In the genomic region with DNA sequence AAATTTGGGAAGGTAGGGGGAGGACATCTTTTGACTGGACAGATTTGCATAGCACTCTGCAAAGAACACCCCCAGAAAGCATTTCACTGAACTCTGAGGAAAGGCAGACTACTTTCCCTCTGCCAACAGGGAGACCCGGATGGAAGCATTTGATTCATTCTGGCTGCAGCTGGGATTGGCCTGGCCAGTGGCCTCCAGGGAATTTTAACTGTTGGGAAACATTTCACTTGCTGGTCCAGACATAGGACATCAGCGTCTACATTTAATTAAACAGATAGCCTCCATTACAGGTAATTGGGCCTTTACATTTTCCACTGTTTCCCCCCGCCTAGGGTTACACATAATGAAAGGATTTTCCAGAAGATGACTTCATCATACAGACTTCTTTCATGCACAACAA, we compare ENCODE assay signal across 22 cellular contexts.
DNase-seq lines count a peak whose midpoint lies in the region; ATAC-seq, FAIRE-seq and TF ChIP-seq lines count a peak whose summit lies in the region.
"Had no signal": no experiment of that assay in that cellular context is flagged by ENCODE, and none has a peak within 500 bp of the region (broad histone marks: within the 10 kb centered on the region; RNA-seq: fewer than 3 reads in every experiment).

No MANE protein-coding gene starts in this region.

- peak overlapping the region; percentile 64 for H3K27ac Mint-ChIP-seq in astrocyte (ENCODE audit: unreplicated experiment)
- H3K27ac Mint-ChIP-seq in activated CD4-positive, alpha-beta T cell treated with anti-CD3 and anti-CD28 coated beads, Interleukin-2, amount 10 ng/mL, durations not matched to agents 24 days and 14 days: no peak overlapping the region
- H3K27ac Mint-ChIP-seq: activated CD4-positive, alpha-beta memory T cell treated with anti-CD3 and anti-CD28 coated beads for 36 hours; T-helper 17 cell; WTC11 had no signal

- DNase-seq in NCI-H146 (lab: John Stamatoyannopoulos, UW) (peak; percentile 11), NCI-H146 treated with DMSO at 0.1 percent for 48 hours (lab: John Stamatoyannopoulos, UW; ENCODE audit: unreplicated experiment) (no peak), astrocyte (ENCODE audit: low read depth) (no peak), heart right ventricle (peak in 1 of 2 donors; percentile 11), sciatic nerve (ENCODE audit: low spot score) (no peak), NCI-H524 treated with DMSO at 0.1 percent for 48 hours (lab: John Stamatoyannopoulos, UW) (no peak)
- no peak for DNase-seq in activated CD4-positive, alpha-beta T cell treated with anti-CD3 and anti-CD28 coated beads, Interleukin-2, amount 10 ng/mL, durations not matched to agents 24 days and 14 days
- DNase-seq: activated CD4-positive, alpha-beta memory T cell treated with anti-CD3 and anti-CD28 coated beads for 36 hours; activated naive CD4-positive, alpha-beta T cell; central memory CD4-positive, alpha-beta T cell; left lung; NCI-H1417 treated with DMSO at 0.1 percent for 48 hours; PC-3; SJCRH30; substantia nigra; T-helper 17 cell had no signal

- no peaks in the 10 kb centered on the region for H3K27me3 ChIP-seq in astrocyte (ENCODE audit: insufficient read depth, low read length)
- H3K27me3 ChIP-seq in heart right ventricle: peaks cover 0 to 6% (median 0%) of the 10 kb centered on the region in 7 donors
- H3K27me3 ChIP-seq: BLaER1 treated with 17β-estradiol and CSF1 and Interleukin-3, amounts not matched to agents 10 nM and 100 nM; left lung; neutrophil; SJCRH30 had no signal

- no peak for TF ChIP-seq CTCF in astrocyte (IDR thresholded peaks at IDR 0.05; ENCODE audit: insufficient read depth, low read depth, low read length)
- TF ChIP-seq CTCF in heart right ventricle (IDR thresholded peaks at IDR 0.05): no peak

- no peak overlapping the region for H3K4me3 ChIP-seq in astrocyte (ENCODE audit: insufficient read depth, low read depth, low read length)
- H3K4me3 ChIP-seq in heart right ventricle: no peak overlapping the region
- H3K4me3 ChIP-seq: BLaER1 treated with 17β-estradiol and CSF1 and Interleukin-3, amounts not matched to agents 10 nM and 100 nM; left lung; SJCRH30 had no signal

- H3K27ac ChIP-seq in astrocyte (ENCODE audit: low read depth, low read length) (no peak overlapping the region), heart right ventricle (no peak overlapping the region)
- H3K27ac ChIP-seq: 22Rv1; BLaER1 treated with 17β-estradiol and CSF1 and Interleukin-3, amounts not matched to agents 10 nM and 100 nM; left lung; neutrophil; SJCRH30 had no signal

- peaks cover 32% of the 10 kb centered on the region for H3K4me1 Mint-ChIP-seq in astrocyte (ENCODE audit: low read depth, unreplicated experiment)
- H3K4me1 Mint-ChIP-seq in activated CD4-positive, alpha-beta T cell treated with anti-CD3 and anti-CD28 coated beads, Interleukin-2, amount 10 ng/mL, durations not matched to agents 24 days and 14 days: no peaks in the 10 kb centered on the region

- no peak overlapping the region for H3K4me2 ChIP-seq in astrocyte (ENCODE audit: low read length)
- H3K4me2 ChIP-seq: BLaER1 treated with 17β-estradiol and CSF1 and Interleukin-3, amounts not matched to agents 10 nM and 100 nM had no signal

- intact Hi-C loops in heart right ventricle (cut with DNase I): no loop called here
- intact Hi-C loops in sciatic nerve (cut with DNase I): no loop called here
- intact Hi-C loops in activated CD4-positive, alpha-beta T cell treated with anti-CD3 and anti-CD28 coated beads, Interleukin-2, amount 10 ng/mL, durations not matched to agents 24 days and 14 days (cut with micrococcal nuclease): no loop called here

- H3K9ac ChIP-seq in astrocyte (ENCODE audit: low read length): no peak overlapping the region
- H3K9ac ChIP-seq: BLaER1 treated with 17β-estradiol and CSF1 and Interleukin-3, amounts not matched to agents 10 nM and 100 nM had no signal

- no peaks in the 10 kb centered on the region for H4K20me1 ChIP-seq in astrocyte (ENCODE audit: insufficient read depth, low read length)
- H4K20me1 ChIP-seq: BLaER1 treated with 17β-estradiol and CSF1 and Interleukin-3, amounts not matched to agents 10 nM and 100 nM had no signal

- H3K79me2 ChIP-seq in astrocyte (ENCODE audit: insufficient read depth, low read length): no peaks in the 10 kb centered on the region

- H2AFZ ChIP-seq in astrocyte (ENCODE audit: low read depth, low read length): no peak overlapping the region

- H3K9me3 Mint-ChIP-seq in astrocyte (ENCODE audit: unreplicated experiment): peaks cover 2% of the 10 kb centered on the region
- H3K9me3 Mint-ChIP-seq in activated CD4-positive, alpha-beta T cell treated with anti-CD3 and anti-CD28 coated beads, Interleukin-2, amount 10 ng/mL, durations not matched to agents 24 days and 14 days: no peaks in the 10 kb centered on the region
- H3K9me3 Mint-ChIP-seq: activated CD4-positive, alpha-beta memory T cell treated with anti-CD3 and anti-CD28 coated beads for 36 hours; WTC11 had no signal

- peak in 6 of 8 donors; percentile 18 to 64 (median 32) for ATAC-seq in heart right ventricle
- ATAC-seq in sciatic nerve: peak; percentile 59
- no peak for ATAC-seq in HG03097 (IDR thresholded peaks at IDR 0.05; ENCODE audit: low FRiP score, unreplicated experiment)
- ATAC-seq: left lung, PC-3, T-helper 17 cell, WTC11 had no signal

- H3K27me3 Mint-ChIP-seq in astrocyte (ENCODE audit: low read depth, unreplicated experiment): no peaks in the 10 kb centered on the region
- H3K27me3 Mint-ChIP-seq in activated CD4-positive, alpha-beta T cell treated with anti-CD3 and anti-CD28 coated beads, Interleukin-2, amount 10 ng/mL, durations not matched to agents 24 days and 14 days: no peaks in the 10 kb centered on the region

- H3K4me3 Mint-ChIP-seq in astrocyte (ENCODE audit: unreplicated experiment): no peak overlapping the region
- H3K4me3 Mint-ChIP-seq in activated CD4-positive, alpha-beta T cell treated with anti-CD3 and anti-CD28 coated beads, Interleukin-2, amount 10 ng/mL, durations not matched to agents 24 days and 14 days: no peak overlapping the region
- H3K4me3 Mint-ChIP-seq: activated CD4-positive, alpha-beta memory T cell treated with anti-CD3 and anti-CD28 coated beads for 36 hours; T-helper 17 cell; WTC11 had no signal

- H3K36me3 ChIP-seq in astrocyte (ENCODE audit: insufficient read depth, low read length) (peaks cover 4% of the 10 kb centered on the region), heart right ventricle (no peaks in the 10 kb centered on the region)
- H3K36me3 ChIP-seq: BLaER1 treated with 17β-estradiol and CSF1 and Interleukin-3, amounts not matched to agents 10 nM and 100 nM; left lung; neutrophil; SJCRH30 had no signal

- H3K9me3 ChIP-seq in astrocyte (ENCODE audit: insufficient read depth, low read depth, low read length) (no peaks in the 10 kb centered on the region), heart right ventricle (no peaks in the 10 kb centered on the region)
- H3K9me3 ChIP-seq: BLaER1 treated with 17β-estradiol and CSF1 and Interleukin-3, amounts not matched to agents 10 nM and 100 nM; left lung; neutrophil; SJCRH30 had no signal

- peaks cover 30% of the 10 kb centered on the region for H3K36me3 Mint-ChIP-seq in astrocyte (ENCODE audit: low read depth, unreplicated experiment)
- H3K36me3 Mint-ChIP-seq in activated CD4-positive, alpha-beta T cell treated with anti-CD3 and anti-CD28 coated beads, Interleukin-2, amount 10 ng/mL, durations not matched to agents 24 days and 14 days (ENCODE audit: low read depth): no peaks in the 10 kb centered on the region
- H3K36me3 Mint-ChIP-seq: activated CD4-positive, alpha-beta memory T cell treated with anti-CD3 and anti-CD28 coated beads for 36 hours; WTC11 had no signal

- no peak for FAIRE-seq in astrocyte (lab: Jason Lieb, UNC)
- FAIRE-seq: urothelium cell line had no signal

- H3K4me1 ChIP-seq in astrocyte (ENCODE audit: insufficient read depth, low read length) (no peaks in the 10 kb centered on the region), heart right ventricle (peaks cover 0 to 5% (median 0%) of the 10 kb centered on the region in 9 donors)
- H3K4me1 ChIP-seq: left lung had no signal

- 46 to 51% methylated on average over 3 of the region's 3 CpGs for WGBS in heart right ventricle, 2 donors
